8 cellular contexts compared by ENCODE assay signal in genomic region chr3:195154793-195155535, GRCh38.
DNase-seq lines count a peak whose midpoint lies in the region; ATAC-seq and TF ChIP-seq lines count a peak whose summit lies in the region.

No MANE protein-coding gene starts in this region.

- in situ Hi-C loops in GM13977 (cut with MboI; ENCODE audit: low pct_unique_long_range_greater_than_20kb, low sequenced_read_pairs, unreplicated experiment): loop anchor here (10.0 kb wide), 1 partner anchor 100 kb away; no protein-coding TSS in a partner anchor

- peak overlapping the region; percentile 23 for H3K4me3 ChIP-seq in NB4 (ENCODE audit: low read depth, low read length)

- no peak for TF ChIP-seq POLR2A in NB4 (IDR thresholded peaks at IDR 0.05; ENCODE audit: extremely low read depth, insufficient read length)

- ATAC-seq in left ventricle myocardium superior (peak; percentile 67), HG02885 (IDR thresholded peaks at IDR 0.05; ENCODE audit: poor library complexity, unreplicated experiment) (no peak)

- peak overlapping the region; percentile 37 for H3K27ac ChIP-seq in angular gyrus (ENCODE audit: low read depth, low read length)

- TF ChIP-seq CTCF in GM13977 (IDR thresholded peaks at IDR 0.05; ENCODE audit: extremely low read depth, insufficient read depth, missing control alignments): no peak
- TF ChIP-seq CTCF in NB4 (IDR thresholded peaks at IDR 0.05; ENCODE audit: low read depth, low read length): no peak

- intact Hi-C loops in left ventricle myocardium superior (cut with micrococcal nuclease) (no loop called here), posterior vena cava (cut with DNase I) (no loop called here)

- DNase-seq in GM13977 (ENCODE audit: low spot score) (peak; percentile 63), NB4 (ENCODE audit: low read depth) (peak; percentile 89), left ventricle myocardium superior (peak; percentile 94), posterior vena cava (ENCODE audit: low spot score) (peak; percentile 93), NCI-H2227 treated with DMSO at 0.1 percent for 48 hours (lab: John Stamatoyannopoulos, UW) (no peak), SKM-1 treated with dmso at 0.1 percent for 144 hours (lab: John Stamatoyannopoulos, UW; ENCODE audit: unreplicated experiment) (no peak)

Comparison
In these comparisons a context has a peak if more than half of its experiments do, and no peak if none do; other contexts are left out.
1. DNase-seq: peak in GM13977 (single experiment), NB4 (single experiment), left ventricle myocardium superior (single experiment) and posterior vena cava (single experiment); none in NCI-H2227 treated with DMSO at 0.1 percent for 48 hours (single experiment) and SKM-1 treated with dmso at 0.1 percent for 144 hours (single experiment).